ENCODE assay signal across 1 cellular context in the genomic region with DNA sequence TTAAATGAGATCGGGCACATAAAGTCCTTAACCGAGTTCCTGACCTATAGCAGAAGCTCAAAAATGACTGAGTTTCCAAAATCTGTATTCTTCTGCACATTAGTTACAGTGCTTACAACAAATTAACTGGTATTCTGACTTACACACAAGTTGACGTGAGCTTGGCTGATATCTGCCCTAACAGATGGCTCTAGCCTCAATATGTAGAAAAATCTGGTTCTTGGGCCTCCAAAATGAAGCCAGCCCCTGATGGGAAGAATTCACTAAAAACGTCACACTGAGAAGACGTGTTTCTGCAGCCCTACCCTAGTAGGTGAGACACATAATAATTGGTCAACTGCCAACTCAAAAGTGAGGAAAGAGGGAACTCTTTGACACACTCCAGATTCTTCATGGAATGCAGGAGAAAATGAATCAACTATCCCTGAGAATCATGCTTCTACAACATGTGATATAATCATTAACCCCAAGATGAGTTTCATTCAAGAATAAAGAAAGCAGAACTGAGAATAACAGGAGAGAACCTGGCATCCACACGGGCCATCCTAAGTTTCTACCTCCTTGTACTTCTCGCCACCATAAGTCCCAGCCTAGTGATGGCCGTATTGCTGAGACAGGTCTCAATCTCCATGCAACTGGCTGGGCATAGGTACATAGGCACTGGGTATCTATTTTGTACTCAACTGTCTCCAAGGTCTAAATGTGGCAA.
TF ChIP-seq lines count a peak whose summit lies in the region.

No MANE protein-coding gene starts in this region.

TF ChIP-seq in GM12878, 131 proteins besides CTCF, POLR2A, EP300 and RAD21 (continued from another document):
- peak; percentile 61 for TF ChIP-seq SPI1 (IDR thresholded peaks at IDR 0.05; ENCODE audit: borderline replicate concordance, insufficient read depth, low read depth, low read length)
- TF ChIP-seq KLF5 (IDR thresholded peaks at IDR 0.05; ENCODE audit: partially characterized antibody), result no peak
- peak; percentile 40; the same call in 1 of the 2 replicates for TF ChIP-seq IKZF1 (conservative IDR thresholded peaks at IDR 0.05)
- peak; percentile 43 to 50; a peak in 3 of 4 replicates for TF ChIP-seq IKZF2 (IDR thresholded peaks at IDR 0.05)
